ENCODE assay signal across 22 cellular contexts in the genomic region with DNA sequence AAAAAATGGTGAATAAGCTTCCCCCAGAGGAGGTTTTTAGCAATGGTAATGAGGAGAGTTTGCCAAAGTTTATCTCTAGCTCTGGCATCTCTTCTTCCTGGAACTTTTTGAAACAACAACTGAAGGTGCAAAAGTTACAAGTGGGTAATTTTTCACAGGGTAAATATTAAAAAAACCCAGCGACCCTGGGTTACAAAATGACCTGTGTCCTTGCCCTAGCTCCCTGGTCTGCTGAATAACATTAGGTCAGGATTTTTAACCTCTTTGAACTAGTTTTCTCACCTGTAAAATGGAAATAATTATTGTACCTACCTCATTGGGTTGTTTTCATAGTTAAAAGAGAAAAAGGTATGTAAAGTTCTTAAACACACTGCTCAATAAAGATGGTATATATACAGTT.
"Had no signal": no experiment of that assay in that cellular context is flagged by ENCODE, and none has a peak within 500 bp of the region (broad histone marks: within the 10 kb centered on the region; RNA-seq: fewer than 3 reads in every experiment).

No MANE protein-coding gene starts in this region.

- H3K36me3 Mint-ChIP-seq: activated CD4-positive, alpha-beta memory T cell treated with anti-CD3 and anti-CD28 coated beads for 36 hours; activated naive CD8-positive, alpha-beta T cell; T-cell had no signal

- H3K4me1 Mint-ChIP-seq: activated CD4-positive, alpha-beta T cell treated with anti-CD3 and anti-CD28 coated beads, Interleukin-2, amount 10 ng/mL, durations not matched to agents 7 days and 5 days; activated T-helper 17 cell treated with anti-CD3 and anti-CD28 coated beads, Interleukin-2, amount 50 U/mL, for 72 hours; T-cell had no signal

- H2AFZ ChIP-seq: PC-9 had no signal

- H3K27ac Mint-ChIP-seq: activated CD4-positive, alpha-beta memory T cell treated with anti-CD3 and anti-CD28 coated beads for 36 hours; activated CD4-positive, alpha-beta T cell treated with anti-CD3 and anti-CD28 coated beads, Interleukin-2, amount 10 ng/mL, durations not matched to agents 7 days and 5 days; activated naive CD4-positive, alpha-beta T cell treated with anti-CD3 and anti-CD28 coated beads for 36 hours; activated naive CD8-positive, alpha-beta T cell; activated T-helper 17 cell treated with anti-CD3 and anti-CD28 coated beads, Interleukin-2, amount 50 U/mL, for 72 hours; T-cell had no signal

- DNase-seq: activated CD4-positive, alpha-beta memory T cell treated with anti-CD3 and anti-CD28 coated beads for 36 hours; activated CD4-positive, alpha-beta T cell treated with anti-CD3 and anti-CD28 coated beads, Interleukin-2, amount 10 ng/mL, durations not matched to agents 7 days and 5 days; activated CD4-positive, CD25-positive, alpha-beta regulatory T cell; activated gamma-delta T cell; activated naive CD4-positive, alpha-beta T cell treated with anti-CD3 and anti-CD28 coated beads for 36 hours; activated T-cell treated with anti-CD3 and anti-CD28 coated beads for 4 hours; activated T-cell treated with anti-CD3 and anti-CD28 coated beads, Interleukin-2, amount 50 U/mL, for 48 hours; Kasumi-1; KBM-7; NCI-H1105 treated with DMSO at 0.1 percent for 48 hours; NCI-H1436 treated with DMSO at 0.1 percent for 48 hours; NCI-H187; NCI-H2081; NCI-H510A treated with DMSO at 0.1 percent for 48 hours; NCI-H69; PC-9; SHP77 treated with DMSO at 0.1 percent for 48 hours; T-cell; T-helper 2 cell had no signal

- H3K4me3 Mint-ChIP-seq: activated CD4-positive, alpha-beta memory T cell treated with anti-CD3 and anti-CD28 coated beads for 36 hours; activated CD4-positive, alpha-beta T cell treated with anti-CD3 and anti-CD28 coated beads, Interleukin-2, amount 10 ng/mL, durations not matched to agents 7 days and 5 days; activated naive CD4-positive, alpha-beta T cell treated with anti-CD3 and anti-CD28 coated beads for 36 hours; activated naive CD8-positive, alpha-beta T cell; activated T-helper 17 cell treated with anti-CD3 and anti-CD28 coated beads, Interleukin-2, amount 50 U/mL, for 72 hours; T-cell had no signal

- H3K4me3 ChIP-seq: PC-9 had no signal

- ATAC-seq: activated T-helper 17 cell treated with anti-CD3 and anti-CD28 coated beads, Interleukin-2, amount 50 U/mL, for 72 hours; T-cell had no signal

- H3K27ac ChIP-seq: PC-9, VCaP had no signal

- H3K4me2 ChIP-seq: PC-9 had no signal

- H3K9me3 Mint-ChIP-seq: activated CD4-positive, alpha-beta memory T cell treated with anti-CD3 and anti-CD28 coated beads for 36 hours; activated CD4-positive, alpha-beta T cell treated with anti-CD3 and anti-CD28 coated beads, Interleukin-2, amount 10 ng/mL, durations not matched to agents 7 days and 5 days; activated naive CD4-positive, alpha-beta T cell treated with anti-CD3 and anti-CD28 coated beads for 36 hours; activated T-helper 17 cell treated with anti-CD3 and anti-CD28 coated beads, Interleukin-2, amount 50 U/mL, for 72 hours; T-cell had no signal

- H3K27me3 Mint-ChIP-seq: activated CD4-positive, alpha-beta memory T cell treated with anti-CD3 and anti-CD28 coated beads for 36 hours; activated CD4-positive, alpha-beta T cell treated with anti-CD3 and anti-CD28 coated beads, Interleukin-2, amount 10 ng/mL, durations not matched to agents 7 days and 5 days; activated naive CD8-positive, alpha-beta T cell; activated T-helper 17 cell treated with anti-CD3 and anti-CD28 coated beads, Interleukin-2, amount 50 U/mL, for 72 hours had no signal
